1 cellular context compared by ENCODE assay signal in genomic region chr20:31590717-31591225, GRCh38.
TF ChIP-seq lines count a peak whose summit lies in the region.

No MANE protein-coding gene starts in this region.

TF ChIP-seq in HCT116, 20 proteins besides CTCF, POLR2A, EP300 and RAD21 (continued from another document):
- TF ChIP-seq, protein P1, sequence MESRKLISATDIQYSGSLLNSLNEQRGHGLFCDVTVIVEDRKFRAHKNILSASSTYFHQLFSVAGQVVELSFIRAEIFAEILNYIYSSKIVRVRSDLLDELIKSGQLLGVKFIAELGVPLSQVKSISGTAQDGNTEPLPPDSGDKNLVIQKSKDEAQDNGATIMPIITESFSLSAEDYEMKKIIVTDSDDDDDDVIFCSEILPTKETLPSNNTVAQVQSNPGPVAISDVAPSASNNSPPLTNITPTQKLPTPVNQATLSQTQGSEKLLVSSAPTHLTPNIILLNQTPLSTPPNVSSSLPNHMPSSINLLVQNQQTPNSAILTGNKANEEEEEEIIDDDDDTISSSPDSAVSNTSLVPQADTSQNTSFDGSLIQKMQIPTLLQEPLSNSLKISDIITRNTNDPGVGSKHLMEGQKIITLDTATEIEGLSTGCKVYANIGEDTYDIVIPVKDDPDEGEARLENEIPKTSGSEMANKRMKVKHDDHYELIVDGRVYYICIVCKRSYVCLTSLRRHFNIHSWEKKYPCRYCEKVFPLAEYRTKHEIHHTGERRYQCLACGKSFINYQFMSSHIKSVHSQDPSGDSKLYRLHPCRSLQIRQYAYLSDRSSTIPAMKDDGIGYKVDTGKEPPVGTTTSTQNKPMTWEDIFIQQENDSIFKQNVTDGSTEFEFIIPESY (IDR thresholded peaks at IDR 0.05; ENCODE audit: extremely low read depth, insufficient replicate concordance, low read length) = no peak
- TF ChIP-seq SIN3A (IDR thresholded peaks at IDR 0.05; ENCODE audit: low read depth) (no peak), FOSL1 (IDR thresholded peaks at IDR 0.05; ENCODE audit: low read depth) (no peak), EGR1 (IDR thresholded peaks at IDR 0.05; ENCODE audit: low read depth) (no peak), CBX3 (IDR thresholded peaks at IDR 0.05; ENCODE audit: low read depth) (no peak), MAX (IDR thresholded peaks at IDR 0.05) (no peak), EZH2 (IDR thresholded peaks at IDR 0.05) (no peak), ATF3 (IDR thresholded peaks at IDR 0.05) (no peak), EZH2phosphoT487 (IDR thresholded peaks at IDR 0.05; ENCODE audit: borderline replicate concordance) (no peak), ELF1 (IDR thresholded peaks at IDR 0.05; ENCODE audit: borderline replicate concordance, low read depth) (no peak), POLR2AphosphoS5 (IDR thresholded peaks at IDR 0.05; ENCODE audit: low read depth, low read length) (no peak), CEBPB (IDR thresholded peaks at IDR 0.05; ENCODE audit: low read depth) (no peak)
